ENCODE assay signal across 21 cellular contexts in genomic region chr3:47852604-47853397, GRCh38. TPM values are rescaled to one million over a fixed set of nuclear protein-coding genes. Genes with fewer than 3 reads are reported as not detected.
DNase-seq lines count a peak whose midpoint lies in the region; ATAC-seq, FAIRE-seq and TF ChIP-seq lines count a peak whose summit lies in the region.
"Had no signal": no experiment of that assay in that cellular context is flagged by ENCODE, and none has a peak within 500 bp of the region (broad histone marks: within the 10 kb centered on the region; RNA-seq: fewer than 3 reads in every experiment).

No MANE protein-coding gene starts in this region.

- H3K9ac ChIP-seq in mammary epithelial cell (ENCODE audit: insufficient read depth, low read length) = no peak overlapping the region
- no peak overlapping the region for H3K9ac ChIP-seq in stomach smooth muscle (ENCODE audit: low read length in 2 of 2)

- CTCF ChIA-PET in MCF 10A (lab: Yijun Ruan, JAX) = interaction anchor here (0.6 kb wide), 1 partner anchor 15 kb away, joined by 3 read pairs; no protein-coding TSS in a partner anchor
- CTCF ChIA-PET in mammary epithelial cell (lab: Charles Lee; ENCODE audit: low non-redundant PET) = no interaction called here

- H3K9me3 ChIP-seq in mammary epithelial cell (replicated peaks; ENCODE audit: insufficient read depth, low read length) (no peaks in the 10 kb centered on the region), stomach smooth muscle (ENCODE audit: control insufficient read depth in 2 of 2, low read length in 2 of 2) (no peaks in the 10 kb centered on the region)
- H3K9me3 ChIP-seq: A549, uterus had no signal

- no peak overlapping the region for H2AFZ ChIP-seq in mammary epithelial cell (ENCODE audit: low read depth, low read length)

- no peak overlapping the region for H3K4me3 ChIP-seq in mammary epithelial cell (replicated peaks in 1 of 3; ENCODE audit: insufficient read depth in 1 of 3, low read depth in 2 of 3, low read length in 3 of 3)
- H3K4me3 ChIP-seq in stomach smooth muscle (ENCODE audit: low read length in 2 of 2) = no peak overlapping the region
- H3K4me3 ChIP-seq: A549, uterus had no signal

- FAIRE-seq in D721Med (lab: Jason Lieb, UNC) = no peak
- FAIRE-seq: A549 had no signal

- H3K9me3 Mint-ChIP-seq in MCF 10A (ENCODE audit: unreplicated experiment) (no peaks in the 10 kb centered on the region), brain (no peaks in the 10 kb centered on the region)
- H3K9me3 Mint-ChIP-seq: activated CD4-positive, alpha-beta memory T cell treated with anti-CD3 and anti-CD28 coated beads for 36 hours; effector memory CD8-positive, alpha-beta T cell; T-helper 1 cell treated with Interleukin-12 subunit alpha and Interleukin-12 subunit beta and Interleukin-4 antibody, amounts not matched to agents 30 μg/mL and 1 μg/mL, for 36 hours had no signal

- H3K79me2 ChIP-seq in mammary epithelial cell (ENCODE audit: insufficient read depth, low read length) = no peaks in the 10 kb centered on the region

- DNase-seq in MCF 10A (ENCODE audit: unreplicated experiment) = no peak
- DNase-seq in mammary epithelial cell = no peak
- peak; percentile 54 for DNase-seq in midbrain (lab: John Stamatoyannopoulos, UW)
- no peak for DNase-seq in NCI-H1694 treated with DMSO at 0.1 percent for 48 hours (lab: John Stamatoyannopoulos, UW)
- DNase-seq in D721Med (ENCODE audit: insufficient read length, low spot score) = no peak
- DNase-seq: activated CD4-positive, alpha-beta memory T cell treated with anti-CD3 and anti-CD28 coated beads for 36 hours; amniotic stem cell; effector memory CD8-positive, alpha-beta T cell; GDM1; glutamatergic neuron; KG1; NCI-H2029; PC-3; stimulated activated CD4-positive, alpha-beta T cell treated with anti-CD3 and anti-CD28 coated beads, Interleukin-4, amount 100 ng/mL, for 4 hours; uterus had no signal

- no peak for ATAC-seq in HG03175 (IDR thresholded peaks at IDR 0.05; ENCODE audit: unreplicated experiment)
- ATAC-seq: A549; effector memory CD8-positive, alpha-beta T cell; PC-3 had no signal

- BruUV-seq in MCF 10A (replicated peaks; lab: Mats Ljungman, UMichigan) = no TSS peak
- BruUV-seq in mammary epithelial cell (replicated peaks; lab: Mats Ljungman, UMichigan) = no TSS peak

- peaks cover 28% of the 10 kb centered on the region for H3K36me3 ChIP-seq in mammary epithelial cell (ENCODE audit: insufficient read depth, low read length)
- peaks cover 60 to 66% of the 10 kb centered on the region in 2 donors for H3K36me3 ChIP-seq in stomach smooth muscle (ENCODE audit: control insufficient read depth in 2 of 2, insufficient read depth in 2 of 2, low read length in 2 of 2)
- H3K36me3 ChIP-seq: uterus had no signal

- TF ChIP-seq CTCF in MCF 10A (IDR thresholded peaks at IDR 0.05; ENCODE audit: unreplicated experiment) = no peak
- no peak for TF ChIP-seq CTCF in mammary epithelial cell (conservative IDR thresholded peaks at IDR 0.05 in 1 of 2, IDR thresholded peaks at IDR 0.05 in 1 of 2; ENCODE audit: extremely low read depth in 1 of 2, insufficient read depth in 1 of 2, low read depth in 1 of 2, low read length in 2 of 2)
- TF ChIP-seq CTCF in brain (conservative IDR thresholded peaks at IDR 0.05) = no peak
- no peak for TF ChIP-seq CTCF in D721Med (IDR thresholded peaks at IDR 0.05; ENCODE audit: insufficient read depth, missing control alignments)

- H3K36me3 Mint-ChIP-seq in MCF 10A (ENCODE audit: insufficient read depth, unreplicated experiment) (peaks cover 74% of the 10 kb centered on the region), brain (peaks cover 61% of the 10 kb centered on the region)

- in situ Hi-C loops in mammary epithelial cell (cut with MboI; ENCODE audit: low sequenced_read_pairs in 2 of 2) = no loop called here

- POLR2A ChIA-PET in MCF 10A (lab: Yijun Ruan, JAX) = interaction anchor here (0.9 kb wide), 1 partner anchor 393 kb away, joined by 3 read pairs; no protein-coding TSS in a partner anchor

- H3K4me1 Mint-ChIP-seq in MCF 10A (ENCODE audit: insufficient read depth, unreplicated experiment) = no peaks in the 10 kb centered on the region
- no peaks in the 10 kb centered on the region for H3K4me1 Mint-ChIP-seq in brain

- intact Hi-C loops in MCF 10A (cut with micrococcal nuclease) = loop anchor here (5.0 kb wide), 1 partner anchor 300 kb away; no protein-coding TSS in a partner anchor
- intact Hi-C loops in mammary epithelial cell (cut with micrococcal nuclease) = no loop called here

- WGBS in mammary epithelial cell (ENCODE audit: low coverage, missing lambda C conversion rate) = 98% methylated on average over 7 of the region's 32 CpGs

- H3K4me3 Mint-ChIP-seq in MCF 10A (ENCODE audit: unreplicated experiment) (no peak overlapping the region), brain (no peak overlapping the region)
- H3K4me3 Mint-ChIP-seq: activated CD4-positive, alpha-beta memory T cell treated with anti-CD3 and anti-CD28 coated beads for 36 hours; effector memory CD8-positive, alpha-beta T cell; T-helper 1 cell treated with Interleukin-12 subunit alpha and Interleukin-12 subunit beta and Interleukin-4 antibody, amounts not matched to agents 30 μg/mL and 1 μg/mL, for 36 hours had no signal

- H3K27me3 ChIP-seq in mammary epithelial cell (ENCODE audit: insufficient read depth, low read length) = no peaks in the 10 kb centered on the region
- no peaks in the 10 kb centered on the region for H3K27me3 ChIP-seq in stomach smooth muscle (ENCODE audit: control insufficient read depth in 1 of 2, insufficient read depth in 2 of 2, low read length in 2 of 2)
- H3K27me3 ChIP-seq: uterus had no signal

- H3K27me3 Mint-ChIP-seq in MCF 10A (ENCODE audit: insufficient read depth, unreplicated experiment) (no peaks in the 10 kb centered on the region), brain (peaks cover 2% of the 10 kb centered on the region)
- H3K27me3 Mint-ChIP-seq: activated CD4-positive, alpha-beta memory T cell treated with anti-CD3 and anti-CD28 coated beads for 36 hours; effector memory CD8-positive, alpha-beta T cell had no signal

- peak overlapping the region; percentile 51 for H3K27ac Mint-ChIP-seq in MCF 10A (ENCODE audit: low read depth, unreplicated experiment)
- H3K27ac Mint-ChIP-seq in brain = peak overlapping the region in 3 of 5 experiments; percentile 64 to 91 (median 71)
- H3K27ac Mint-ChIP-seq: activated CD4-positive, alpha-beta memory T cell treated with anti-CD3 and anti-CD28 coated beads for 36 hours; T-helper 1 cell treated with Interleukin-12 subunit alpha and Interleukin-12 subunit beta and Interleukin-4 antibody, amounts not matched to agents 30 μg/mL and 1 μg/mL, for 36 hours had no signal

- no peak overlapping the region for H3K4me2 ChIP-seq in mammary epithelial cell (ENCODE audit: insufficient read depth, low read depth, low read length)
- H3K4me2 ChIP-seq: A549 had no signal

- peaks cover 3% of the 10 kb centered on the region for H4K20me1 ChIP-seq in mammary epithelial cell (ENCODE audit: insufficient read depth, low read length)

- H3K4me1 ChIP-seq in mammary epithelial cell (ENCODE audit: insufficient read depth, low read length) = no peaks in the 10 kb centered on the region
- H3K4me1 ChIP-seq in stomach smooth muscle (ENCODE audit: control insufficient read depth, insufficient read depth, low read length) = no peaks in the 10 kb centered on the region
- H3K4me1 ChIP-seq: A549, uterus had no signal

- H3K27ac ChIP-seq in mammary epithelial cell (ENCODE audit: insufficient read depth, low read depth, low read length) (no peak overlapping the region), stomach smooth muscle (ENCODE audit: low read length) (peak overlapping the region; percentile 1)
- H3K27ac ChIP-seq: A549, C4-2B, uterus had no signal

- dilution Hi-C loops in mammary epithelial cell (cut with HindIII; ENCODE audit: low sequenced_read_pairs) = no loop called here

RNA-seq across cellular contexts. Expression of gene DHX30, which starts 49.9 kb away (rescaled TPM):
- total RNA-seq in MCF 10A (2022) = 80.5 and 86.2 TPM in 2 replicates
- total RNA-seq in mammary epithelial cell = 10 to 100 TPM; 60.5 to 61.6 TPM
- 53.4 TPM for polyA plus RNA-seq in mammary epithelial cell
- 44.0 TPM for polyA minus RNA-seq in mammary epithelial cell
- polyA plus RNA-seq in brain (ENCODE audit: insufficient read depth, low read depth, low replicate concordance) = 55.1 TPM
